11 cellular contexts compared by ENCODE assay signal in genomic region chr1:9718006-9718680, GRCh38.
DNase-seq lines count a peak whose midpoint lies in the region; ATAC-seq and TF ChIP-seq lines count a peak whose summit lies in the region.
"Had no signal": no experiment of that assay in that cellular context is flagged by ENCODE, and none has a peak within 500 bp of the region (broad histone marks: within the 10 kb centered on the region; RNA-seq: fewer than 3 reads in every experiment).

No MANE protein-coding gene starts in this region.

- intact Hi-C loops in activated CD8-positive, alpha-beta T cell treated with anti-CD3 and anti-CD28 coated beads for 36 hours (cut with micrococcal nuclease) = loop anchor here (5.0 kb wide), 2 partner anchors 61 to 91 kb away; no protein-coding TSS in a partner anchor
- intact Hi-C loops in mucosa of descending colon (cut with DNase I, micrococcal nuclease) = no loop called here

- DNase-seq in GM23338 (ENCODE audit: low spot score) (no peak), naive B cell (no peak), mucosa of descending colon (no peak), SIG-M5 treated with dmso at 0.1 percent for 504 hours (lab: John Stamatoyannopoulos, UW; ENCODE audit: unreplicated experiment) (no peak), HK-2 (ENCODE audit: unreplicated experiment) (no peak)
- DNase-seq in activated CD8-positive, alpha-beta T cell treated with anti-CD3 and anti-CD28 coated beads for 36 hours = no peak
- no peak for DNase-seq in effector CD4-positive, alpha-beta T cell
- DNase-seq: Caco-2, NCI-H146 had no signal

- H3K4me1 ChIP-seq in BLaER1 treated with 17β-estradiol and CSF1 and Interleukin-3, amounts not matched to agents 10 nM and 100 nM = peaks cover 59 to 83% (median 80%) of the 10 kb centered on the region in 10 experiments
- H3K4me1 ChIP-seq in GM23338 (ENCODE audit: insufficient read depth) = peaks cover 22% of the 10 kb centered on the region
- no peaks in the 10 kb centered on the region for H3K4me1 ChIP-seq in mucosa of descending colon (ENCODE audit: low read depth)
- H3K4me1 ChIP-seq: Caco-2 had no signal

- no peak for TF ChIP-seq CTCF in GM23338 (conservative IDR thresholded peaks at IDR 0.05; ENCODE audit: low read depth in 2 of 2)
- no peak for TF ChIP-seq CTCF in activated CD8-positive, alpha-beta T cell treated with anti-CD3 and anti-CD28 coated beads for 36 hours (IDR thresholded peaks at IDR 0.05)
- TF ChIP-seq CTCF in mucosa of descending colon (IDR thresholded peaks at IDR 0.05) = no peak

- peaks cover 85 to 96% (median 92%) of the 10 kb centered on the region in 11 experiments for H3K36me3 ChIP-seq in BLaER1 treated with 17β-estradiol and CSF1 and Interleukin-3, amounts not matched to agents 10 nM and 100 nM
- no peaks in the 10 kb centered on the region for H3K36me3 ChIP-seq in GM23338 (ENCODE audit: insufficient read depth)
- H3K36me3 ChIP-seq in mucosa of descending colon (ENCODE audit: low read depth) = no peaks in the 10 kb centered on the region

- ATAC-seq in GM23338 = no peak
- no peak for ATAC-seq in activated CD8-positive, alpha-beta T cell treated with anti-CD3 and anti-CD28 coated beads for 36 hours
- ATAC-seq in naive B cell (ENCODE audit: low read depth in 2 of 2) = no peak
- no peak for ATAC-seq in mucosa of descending colon

- peaks cover 6% of the 10 kb centered on the region; the same call in 1 of the 2 replicates for H3F3A ChIP-seq in GM23338 (replicated peaks; ENCODE audit: low read depth)

- H3K79me2 ChIP-seq in GM23338 (replicated peaks; ENCODE audit: insufficient read depth) = no peaks in the 10 kb centered on the region

- no peaks in the 10 kb centered on the region for H3K27me3 ChIP-seq in BLaER1 treated with 17β-estradiol and CSF1 and Interleukin-3, amounts not matched to agents 10 nM and 100 nM
- H3K27me3 ChIP-seq in GM23338 (ENCODE audit: insufficient read depth) = no peaks in the 10 kb centered on the region
- H3K27me3 ChIP-seq: suprapubic skin had no signal

- H3K27me3 Mint-ChIP-seq in GM23338 (ENCODE audit: insufficient read depth, low read depth, poor library complexity) (peaks cover 16% of the 10 kb centered on the region), naive B cell (no peaks in the 10 kb centered on the region)
- no peaks in the 10 kb centered on the region for H3K27me3 Mint-ChIP-seq in activated CD8-positive, alpha-beta T cell treated with anti-CD3 and anti-CD28 coated beads for 36 hours

- H4K20me1 ChIP-seq in BLaER1 treated with 17β-estradiol and CSF1 and Interleukin-3, amounts not matched to agents 10 nM and 100 nM = peaks cover 53 to 98% (median 91%) of the 10 kb centered on the region in 11 experiments
- H4K20me1 ChIP-seq in GM23338 (replicated peaks; ENCODE audit: insufficient read depth) = no peaks in the 10 kb centered on the region

- no peak overlapping the region for H2AFZ ChIP-seq in GM23338

- H3K4me3 Mint-ChIP-seq in GM23338 (peak overlapping the region; percentile 30; the same call in 2 of the 3 replicates), naive B cell (peak overlapping the region; percentile 63 to 94 (median 80))
- H3K4me3 Mint-ChIP-seq in activated CD8-positive, alpha-beta T cell treated with anti-CD3 and anti-CD28 coated beads for 36 hours = peak overlapping the region; percentile 94

- POLR2A ChIA-PET in activated CD8-positive, alpha-beta T cell treated with anti-CD3 and anti-CD28 coated beads for 36 hours (lab: Charles Lee) = interaction anchor here (0.6 to 11.0 kb wide), 8 partner anchors 9 to 89 kb away, joined by 3 to 142 read pairs (median 16); partner anchors contain the start of gene PIK3CD

- H3K9ac ChIP-seq in BLaER1 treated with 17β-estradiol and CSF1 and Interleukin-3, amounts not matched to agents 10 nM and 100 nM = peak overlapping the region in 10 of 11 experiments; percentile 35 to 73 (median 66); a peak in 16 of 22 replicates

- H3K4me1 Mint-ChIP-seq in GM23338 (peaks cover 32% of the 10 kb centered on the region), naive B cell (peaks cover 22 to 40% (median 26%) of the 10 kb centered on the region in 3 donors)
- peaks cover 70% of the 10 kb centered on the region for H3K4me1 Mint-ChIP-seq in activated CD8-positive, alpha-beta T cell treated with anti-CD3 and anti-CD28 coated beads for 36 hours (ENCODE audit: low read depth)

- H3K36me3 Mint-ChIP-seq in GM23338 (ENCODE audit: low read depth) = peaks cover 17% of the 10 kb centered on the region; the same call in 2 of the 3 replicates
- peaks cover 81% of the 10 kb centered on the region for H3K36me3 Mint-ChIP-seq in activated CD8-positive, alpha-beta T cell treated with anti-CD3 and anti-CD28 coated beads for 36 hours (ENCODE audit: low read depth)
- H3K36me3 Mint-ChIP-seq in naive B cell = peaks cover 0 to 10% of the 10 kb centered on the region in 2 donors

- H3K9me3 Mint-ChIP-seq in GM23338 (peaks cover 3% of the 10 kb centered on the region; the same call in 1 of the 3 replicates), naive B cell (no peaks in the 10 kb centered on the region)
- peaks cover 1% of the 10 kb centered on the region for H3K9me3 Mint-ChIP-seq in activated CD8-positive, alpha-beta T cell treated with anti-CD3 and anti-CD28 coated beads for 36 hours

- H3K27ac ChIP-seq in BLaER1 treated with 17β-estradiol and CSF1 and Interleukin-3, amounts not matched to agents 10 nM and 100 nM = peak overlapping the region in 10 of 11 experiments; percentile 7 to 83 (median 77); a peak in 19 of 22 replicates
- H3K27ac ChIP-seq in GM23338 (ENCODE audit: low read depth) = peak overlapping the region; percentile 81; the same call in 1 of the 2 replicates

- peak overlapping the region; percentile 94 for H3K27ac Mint-ChIP-seq in GM23338
- peak overlapping the region; percentile 97 for H3K27ac Mint-ChIP-seq in activated CD8-positive, alpha-beta T cell treated with anti-CD3 and anti-CD28 coated beads for 36 hours
- H3K27ac Mint-ChIP-seq in naive B cell = peak overlapping the region; percentile 94 to 99 (median 97)

- H3K9me3 ChIP-seq in BLaER1 treated with 17β-estradiol and CSF1 and Interleukin-3, amounts not matched to agents 10 nM and 100 nM (replicated peaks in 1 of 11) = peaks cover 1 to 19% (median 16%) of the 10 kb centered on the region in 11 experiments; a peak in 18 of 22 replicates
- peaks cover under 1% of the 10 kb centered on the region for H3K9me3 ChIP-seq in mucosa of descending colon
- H3K9me3 ChIP-seq: Caco-2, suprapubic skin had no signal

- CTCF ChIA-PET in activated CD8-positive, alpha-beta T cell treated with anti-CD3 and anti-CD28 coated beads for 36 hours (lab: Charles Lee) = interaction anchor here (1.0 to 4.4 kb wide), 5 partner anchors 9 to 90 kb away, joined by 4 to 69 read pairs (median 5); no protein-coding TSS in a partner anchor

- H3K4me3 ChIP-seq in BLaER1 treated with 17β-estradiol and CSF1 and Interleukin-3, amounts not matched to agents 10 nM and 100 nM = peak overlapping the region in 5 of 10 experiments; percentile 9 to 58 (median 26); a peak in 6 of 20 replicates
- H3K4me3 ChIP-seq in GM23338 (no peak overlapping the region), mucosa of descending colon (no peak overlapping the region)

- H3K4me2 ChIP-seq in BLaER1 treated with 17β-estradiol and CSF1 and Interleukin-3, amounts not matched to agents 10 nM and 100 nM = peak overlapping the region; percentile 87 to 98 (median 92)
- H3K4me2 ChIP-seq in GM23338 = no peak overlapping the region

- no peaks in the 10 kb centered on the region for H3K9me2 ChIP-seq in GM23338 (ENCODE audit: insufficient read depth)

TF ChIP-seq in GM23338, 12 proteins besides CTCF, POLR2A, EP300 and RAD21 (continues in another document):
- no peak for TF ChIP-seq REST (IDR thresholded peaks at IDR 0.05; ENCODE audit: unreplicated experiment)
- no peak for TF ChIP-seq ETS1 (IDR thresholded peaks at IDR 0.05)
- no peak for TF ChIP-seq POLR2AphosphoS5 (IDR thresholded peaks at IDR 0.05; ENCODE audit: low read depth)

Comparison
In these comparisons a context has a peak if more than half of its experiments do, and no peak if none do; other contexts are left out.
1. H3K4me3 Mint-ChIP-seq: peak in every context shown above with its lines; median percentile 94 in activated CD8-positive, alpha-beta T cell treated with anti-CD3 and anti-CD28 coated beads for 36 hours; 80 in naive B cell; 30 in GM23338.